In genomic region chr2:63840081-63840784, GRCh38 we compare ENCODE assay signal across 8 cellular contexts. TPM values are rescaled to one million over a fixed set of nuclear protein-coding genes. Genes with fewer than 3 reads are reported as not detected.
A peak's percentile ranks its signal among the peaks of the same experiment; 100 is the strongest.
DNase-seq lines count a peak whose midpoint lies in the region; ATAC-seq and TF ChIP-seq lines count a peak whose summit lies in the region.

No MANE protein-coding gene starts in this region.

- WGBS in ectodermal cell, 2 experiments: 7 to 10% methylated on average over 24 of the region's 24 CpGs

- H3K27me3 ChIP-seq in ectodermal cell (ENCODE audit: control insufficient read depth, insufficient read depth, low read length, poor library complexity, severe bottlenecking): no peaks in the 10 kb centered on the region
- H3K27me3 ChIP-seq in mucosa of stomach (ENCODE audit: control insufficient read depth, insufficient read depth, low read length): no peaks in the 10 kb centered on the region

- intact Hi-C loops in OCI-LY7 (cut with micrococcal nuclease; ENCODE audit: unreplicated experiment): loop anchor here (1.0 to 5.0 kb wide), 2 partner anchors 17 to 253 kb away; partner anchors contain the start of genes MDH1 and WDPCP

- H3K4me1 ChIP-seq in OCI-LY7 (ENCODE audit: insufficient read depth, low read length, poor library complexity, severe bottlenecking): peaks cover 59% of the 10 kb centered on the region
- peaks cover 14% of the 10 kb centered on the region for H3K4me1 ChIP-seq in ectodermal cell (ENCODE audit: control insufficient read depth, insufficient read depth, low read length)
- peaks cover 10% of the 10 kb centered on the region for H3K4me1 ChIP-seq in mucosa of stomach (ENCODE audit: control insufficient read depth, insufficient read depth, low read length)

- H3K27ac ChIP-seq in OCI-LY7 (ENCODE audit: low read depth, low read length, poor library complexity, severe bottlenecking): peak overlapping the region; percentile 87
- H3K27ac ChIP-seq in ectodermal cell (ENCODE audit: insufficient read depth, low read depth, low read length, poor library complexity, severe bottlenecking): peak overlapping the region; percentile 72

- ATAC-seq in GM18502 (IDR thresholded peaks at IDR 0.05; ENCODE audit: poor library complexity, unreplicated experiment) (peak; percentile 36), HG02885 (IDR thresholded peaks at IDR 0.05; ENCODE audit: poor library complexity, unreplicated experiment) (peak; percentile 28)

- H3K79me2 ChIP-seq in OCI-LY7 (ENCODE audit: insufficient read depth, low read depth, low read length): peaks cover 36% of the 10 kb centered on the region

- peak overlapping the region; percentile 95 for H3K9ac ChIP-seq in mucosa of stomach (ENCODE audit: low read length)

- DNase-seq in AG04449 (ENCODE audit: low read depth, low spot score) (no peak), OCI-LY7 (ENCODE audit: low spot score) (peak; percentile 86), inferior parietal cortex (ENCODE audit: extremely low spot score) (no peak), GOT3 (lab: John Stamatoyannopoulos, UW) (no peak)

- no peak for TF ChIP-seq CTCF in AG04449 (IDR thresholded peaks at IDR 0.05; ENCODE audit: insufficient read depth, low read length, missing control alignments)
- 0 out of 2 replicates have a peak, but pooled peaks have one; percentile 14 for TF ChIP-seq CTCF in OCI-LY7 (conservative IDR thresholded peaks at IDR 0.05; ENCODE audit: low read length)

- peaks cover 28% of the 10 kb centered on the region for H4K20me1 ChIP-seq in OCI-LY7 (ENCODE audit: insufficient read depth, low read length)

- no TSS peak for BruUV-seq in OCI-LY7 (replicated peaks; lab: Mats Ljungman, UMichigan)

- H3K9me3 ChIP-seq in OCI-LY7 (ENCODE audit: low read length) (no peaks in the 10 kb centered on the region), ectodermal cell (ENCODE audit: control insufficient read depth, low read length) (no peaks in the 10 kb centered on the region), mucosa of stomach (ENCODE audit: control insufficient read depth, low read length) (no peaks in the 10 kb centered on the region)

- CTCF ChIA-PET in AG04449 (lab: Yijun Ruan, JAX): interaction anchor here (0.9 to 3.0 kb wide), 5 partner anchors 9 to 180 kb away, joined by 3 to 23 read pairs (median 4); no protein-coding TSS in a partner anchor
- CTCF ChIA-PET in OCI-LY7 (lab: Charles Lee; ENCODE audit: unreplicated experiment): no interaction called here

- peak overlapping the region; percentile 83 for H3K4me2 ChIP-seq in OCI-LY7 (ENCODE audit: low read length)

- peak overlapping the region; percentile 34; the same call in 1 of the 2 replicates for H2AFZ ChIP-seq in OCI-LY7 (ENCODE audit: low read length)

- no peaks in the 10 kb centered on the region for H3K9me2 ChIP-seq in OCI-LY7 (ENCODE audit: insufficient read depth, low read length)

- H3K4me3 ChIP-seq in AG04449 (ENCODE audit: low read depth, low read length) (peak overlapping the region; percentile 83), OCI-LY7 (ENCODE audit: low read depth, low read length, poor library complexity, severe bottlenecking) (peak overlapping the region; percentile 79), ectodermal cell (ENCODE audit: insufficient read depth, low read depth, low read length) (peak overlapping the region; percentile 72), mucosa of stomach (ENCODE audit: low read length) (peak overlapping the region; percentile 86)

- POLR2A ChIA-PET in AG04449 (lab: Yijun Ruan, JAX): interaction anchor here (1.1 to 3.3 kb wide), 2 partner anchors 12 to 179 kb away, joined by 3 to 34 read pairs; no protein-coding TSS in a partner anchor
- POLR2A ChIA-PET in OCI-LY7 (lab: Charles Lee): interaction anchor here (0.6 to 3.5 kb wide), 6 partner anchors 18 to 1408 kb away, joined by 3 to 35 read pairs (median 5); no protein-coding TSS in a partner anchor

- H3K36me3 ChIP-seq in OCI-LY7 (ENCODE audit: insufficient read depth, low read length): peaks cover 15% of the 10 kb centered on the region
- H3K36me3 ChIP-seq in ectodermal cell (ENCODE audit: control insufficient read depth, insufficient read depth, low read length): no peaks in the 10 kb centered on the region
- no peaks in the 10 kb centered on the region for H3K36me3 ChIP-seq in mucosa of stomach (ENCODE audit: control insufficient read depth, insufficient read depth, low read length)

RNA-seq across cellular contexts. Expression of gene UGP2, which starts 1.5 kb away (rescaled TPM):
- 53.7 and 56.9 TPM in 2 replicates for total RNA-seq in OCI-LY7 (2014; rRNA removed; shearing (Covaris generic))
- total RNA-seq in OCI-LY7 (2022): 71.4 and 91.4 TPM in 2 replicates
- polyA plus RNA-seq in ectodermal cell (2013, experiment 1 of 4): 71.8 TPM
- polyA plus RNA-seq in ectodermal cell (2013, experiment 2 of 4): 71.4 TPM
- 64.5 TPM for polyA plus RNA-seq in ectodermal cell (2013, experiment 3 of 4)
- polyA plus RNA-seq in ectodermal cell (2013, experiment 4 of 4): 68.5 TPM
